1 cellular context compared by ENCODE assay signal in genomic region chr12:95940514-95940913, GRCh38.
TF ChIP-seq lines count a peak whose summit lies in the region.

No MANE protein-coding gene starts in this region.

TF ChIP-seq in HepG2, 621 proteins besides CTCF, POLR2A, EP300 and RAD21 (continued from another document and continues in another):
- TF ChIP-seq REST (IDR thresholded peaks at IDR 0.05; ENCODE audit: borderline replicate concordance in 1 of 2, low read depth in 1 of 2, low read length in 2 of 2) (peak in 1 of 2 experiments; percentile 48; a peak in 2 of 4 replicates), MYC (CRISPR knock-in tag; IDR thresholded peaks at IDR 0.05; ENCODE audit: borderline replicate concordance) (peak; percentile 73; the same call in 1 of the 2 replicates), RAD51 (IDR thresholded peaks at IDR 0.05; ENCODE audit: borderline replicate concordance) (no peak), GLMP (CRISPR knock-in tag; IDR thresholded peaks at IDR 0.05; ENCODE audit: borderline replicate concordance) (no peak), SAFB2 (CRISPR knock-in tag; IDR thresholded peaks at IDR 0.05; ENCODE audit: borderline replicate concordance, low read depth) (no peak; the same call in 1 of the 2 replicates), GABPA (IDR thresholded peaks at IDR 0.05; ENCODE audit: low read depth, low read length) (no peak), GABPA (CRISPR knock-in tag; IDR thresholded peaks at IDR 0.05; ENCODE audit: low read depth) (peak; percentile 55; the same call in 1 of the 2 replicates), KLF15 (CRISPR knock-in tag; IDR thresholded peaks at IDR 0.05; ENCODE audit: borderline replicate concordance) (no peak), CERS6 (CRISPR knock-in tag; IDR thresholded peaks at IDR 0.05) (no peak), YEATS4 (CRISPR knock-in tag; IDR thresholded peaks at IDR 0.05; ENCODE audit: borderline replicate concordance) (no peak; the same call in 1 of the 2 replicates), ZMYM3 (CRISPR knock-in tag; IDR thresholded peaks at IDR 0.05) (peak; percentile 49; the same call in 1 of the 2 replicates), POLR2G (IDR thresholded peaks at IDR 0.05; ENCODE audit: low read depth, low read length) (no peak), PATZ1 (CRISPR knock-in tag; IDR thresholded peaks at IDR 0.05) (peak; percentile 83), HCFC1 (IDR thresholded peaks at IDR 0.05; ENCODE audit: low read depth, low read length) (no peak), KAT2B (IDR thresholded peaks at IDR 0.05; ENCODE audit: borderline replicate concordance, low read depth, low read length) (no peak), NFKBIZ (CRISPR knock-in tag; IDR thresholded peaks at IDR 0.05) (0 out of 2 replicates have a peak, but pooled peaks have one; percentile 47), SKIL (CRISPR knock-in tag; IDR thresholded peaks at IDR 0.05; ENCODE audit: borderline replicate concordance) (peak; percentile 92), CBX5 (CRISPR knock-in tag; IDR thresholded peaks at IDR 0.05; ENCODE audit: borderline replicate concordance) (peak; percentile 56; the same call in 1 of the 2 replicates), TBX3 (IDR thresholded peaks at IDR 0.05; ENCODE audit: borderline replicate concordance) (peak; percentile 93), RXRB (CRISPR knock-in tag; IDR thresholded peaks at IDR 0.05; ENCODE audit: borderline replicate concordance) (peak; percentile 96), FIP1L1 (IDR thresholded peaks at IDR 0.05; ENCODE audit: borderline replicate concordance, insufficient read depth, low read depth, low read length) (no peak), FOXA1 (IDR thresholded peaks at IDR 0.05) (peak; percentile 77), FOXA1 (CRISPR knock-in tag; IDR thresholded peaks at IDR 0.05) (peak; percentile 83), SMAD1 (CRISPR knock-in tag; IDR thresholded peaks at IDR 0.05; ENCODE audit: borderline replicate concordance, low read depth) (no peak), ARNT (IDR thresholded peaks at IDR 0.05) (no peak), ZNF335 (CRISPR knock-in tag; IDR thresholded peaks at IDR 0.05) (peak; percentile 35; the same call in 1 of the 2 replicates), ZFY (CRISPR knock-in tag; IDR thresholded peaks at IDR 0.05) (no peak), TFDP1 (CRISPR knock-in tag; IDR thresholded peaks at IDR 0.05; ENCODE audit: borderline replicate concordance) (no peak), HNRNPL (IDR thresholded peaks at IDR 0.05; ENCODE audit: low read depth, low read length) (no peak), IKZF1 (IDR thresholded peaks at IDR 0.05) (no peak), NR2F2 (IDR thresholded peaks at IDR 0.05; ENCODE audit: borderline replicate concordance, low read depth) (peak; percentile 99), GMEB2 (CRISPR knock-in tag; IDR thresholded peaks at IDR 0.05; ENCODE audit: low read depth) (no peak), ELF4 (CRISPR knock-in tag; IDR thresholded peaks at IDR 0.05; ENCODE audit: borderline replicate concordance) (no peak), ZNF382 (CRISPR knock-in tag; IDR thresholded peaks at IDR 0.05; ENCODE audit: borderline replicate concordance) (no peak), ZNF7 (CRISPR knock-in tag; IDR thresholded peaks at IDR 0.05) (no peak), ZNF562 (CRISPR knock-in tag; IDR thresholded peaks at IDR 0.05; ENCODE audit: borderline replicate concordance) (no peak), MXD3 (CRISPR knock-in tag; IDR thresholded peaks at IDR 0.05) (no peak), MZF1 (CRISPR knock-in tag; IDR thresholded peaks at IDR 0.05; ENCODE audit: borderline replicate concordance) (no peak), ZNF510 (CRISPR knock-in tag; IDR thresholded peaks at IDR 0.05; ENCODE audit: low read depth) (no peak), GLI4 (CRISPR knock-in tag; IDR thresholded peaks at IDR 0.05; ENCODE audit: borderline replicate concordance) (no peak), ARID3A (IDR thresholded peaks at IDR 0.05; ENCODE audit: low read depth, low read length) (no peak), ZNF484 (CRISPR knock-in tag; IDR thresholded peaks at IDR 0.05; ENCODE audit: borderline replicate concordance, low read depth) (no peak), DZIP1 (CRISPR knock-in tag; IDR thresholded peaks at IDR 0.05) (no peak), ZNF329 (CRISPR knock-in tag; IDR thresholded peaks at IDR 0.05; ENCODE audit: low read depth) (no peak), SNAI1 (CRISPR knock-in tag; IDR thresholded peaks at IDR 0.05; ENCODE audit: borderline replicate concordance) (no peak), GPN1 (CRISPR knock-in tag; IDR thresholded peaks at IDR 0.05; ENCODE audit: borderline replicate concordance) (no peak), PAX8 (CRISPR knock-in tag; IDR thresholded peaks at IDR 0.05; ENCODE audit: borderline replicate concordance) (no peak)
